Comparison of ENCODE assay signal across 1 cellular context in genomic region chr9:128494108-128494742, GRCh38.
TF ChIP-seq lines count a peak whose summit lies in the region.

No MANE protein-coding gene starts in this region.

TF ChIP-seq in HEK293T, 16 proteins besides CTCF, POLR2A, EP300 and RAD21 (continued from another document):
- no peak for TF ChIP-seq FOXA1 (IDR thresholded peaks at IDR 0.05)
- TF ChIP-seq NFRKB (IDR thresholded peaks at IDR 0.05): no peak
- TF ChIP-seq PKNOX1 (IDR thresholded peaks at IDR 0.05): no peak
- no peak for TF ChIP-seq HDGF (IDR thresholded peaks at IDR 0.05; ENCODE audit: borderline replicate concordance)
- no peak for TF ChIP-seq ZNF384 (IDR thresholded peaks at IDR 0.05)
- TF ChIP-seq BHLHE40 (IDR thresholded peaks at IDR 0.05; ENCODE audit: borderline replicate concordance): no peak
- TF ChIP-seq TARDBP (IDR thresholded peaks at IDR 0.05): no peak
- TF ChIP-seq CTBP1 (IDR thresholded peaks at IDR 0.05; ENCODE audit: borderline replicate concordance): no peak
- TF ChIP-seq FOXM1 (IDR thresholded peaks at IDR 0.05; ENCODE audit: borderline replicate concordance): no peak
- no peak for TF ChIP-seq LEF1 (IDR thresholded peaks at IDR 0.05; ENCODE audit: borderline replicate concordance)
